ENCODE assay signal across 16 cellular contexts in genomic region chr4:105343523-105343931, GRCh38.
DNase-seq lines count a peak whose midpoint lies in the region; ATAC-seq and TF ChIP-seq lines count a peak whose summit lies in the region.
"Had no signal": no experiment of that assay in that cellular context is flagged by ENCODE, and none has a peak within 500 bp of the region (broad histone marks: within the 10 kb centered on the region; RNA-seq: fewer than 3 reads in every experiment).

No MANE protein-coding gene starts in this region.

- no peaks in the 10 kb centered on the region for H3K27me3 ChIP-seq in fibroblast of lung (ENCODE audit: control insufficient read depth, insufficient read depth, low read length)
- no peaks in the 10 kb centered on the region for H3K27me3 ChIP-seq in osteoblast (ENCODE audit: insufficient read depth, low read length)
- H3K27me3 ChIP-seq: upper lobe of right lung had no signal

- H3K4me3 ChIP-seq in HEK293 (ENCODE audit: low read depth, low read length) = no peak overlapping the region
- no peak overlapping the region for H3K4me3 ChIP-seq in fibroblast of lung (replicated peaks in 1 of 4; ENCODE audit: control extremely low read depth in 1 of 4, insufficient read depth in 1 of 4, low read depth in 3 of 4, low read length in 4 of 4)
- peak overlapping the region; percentile 13 for H3K4me3 ChIP-seq in osteoblast (ENCODE audit: insufficient read depth, low read length)
- H3K4me3 ChIP-seq: upper lobe of right lung had no signal

- H3K36me3 ChIP-seq in HEK293 (ENCODE audit: control insufficient read depth in 2 of 2, insufficient read depth in 1 of 2, low read length in 2 of 2) (no peaks in the 10 kb centered on the region), fibroblast of lung (ENCODE audit: control insufficient read depth, insufficient read depth, low read length) (no peaks in the 10 kb centered on the region), osteoblast (ENCODE audit: insufficient read depth, low read length) (no peaks in the 10 kb centered on the region)
- H3K36me3 ChIP-seq: upper lobe of right lung had no signal

- POLR2A ChIA-PET in HEK293 (lab: Yijun Ruan, JAX) = no interaction called here

- CTCF ChIA-PET in HEK293 (lab: Yijun Ruan, JAX) = no interaction called here

- no peak for ATAC-seq in GM19463 (IDR thresholded peaks at IDR 0.05; ENCODE audit: unreplicated experiment)
- no peak for ATAC-seq in HG03439 (IDR thresholded peaks at IDR 0.05; ENCODE audit: unreplicated experiment)
- no peak for ATAC-seq in HG03442 (IDR thresholded peaks at IDR 0.05; ENCODE audit: unreplicated experiment)
- ATAC-seq: upper lobe of right lung had no signal

- H4K20me1 ChIP-seq in fibroblast of lung (ENCODE audit: control insufficient read depth, extremely low read depth, insufficient read depth, low read length) (no peaks in the 10 kb centered on the region), osteoblast (ENCODE audit: insufficient read depth, low read length) (no peaks in the 10 kb centered on the region)

- H3K4me2 ChIP-seq in fibroblast of lung (ENCODE audit: extremely low read depth, insufficient read depth, low read length) (no peak overlapping the region), osteoblast (ENCODE audit: insufficient read depth, low read length) (peak overlapping the region; percentile 55)

- H3K9ac ChIP-seq in fibroblast of lung (ENCODE audit: insufficient read depth, low read length) = no peak overlapping the region

- DNase-seq in NCI-H69 (lab: John Stamatoyannopoulos, UW) (peak; percentile 85), fibroblast of lung (ENCODE audit: low read depth in 2 of 2) (peak in 1 of 2 donors; percentile 16), osteoblast (ENCODE audit: insufficient read length, low spot score, missing footprints) (no peak)
- DNase-seq in stimulated activated CD4-positive, alpha-beta T cell treated with anti-CD3 and anti-CD28 coated beads, Interleukin-4, amount 100 ng/mL, for 24 hours = no peak
- DNase-seq: activated B cell treated with CpG ODN at 0.5 μM for 24 hours; activated CD4-positive, alpha-beta memory T cell treated with anti-CD3 and anti-CD28 coated beads, Interleukin-2, amount 10 ng/mL, durations not matched to agents 7 days and 5 days; activated gamma-delta T cell treated with Interleukin-2 at 50 U/mL for 16 hours; amniotic stem cell; NCI-H187 treated with DMSO at 0.1 percent for 48 hours; T1000; upper lobe of right lung had no signal

- H3K9me3 ChIP-seq in HEK293 (ENCODE audit: control insufficient read depth, insufficient read depth, low read depth, low read length) = no peaks in the 10 kb centered on the region
- H3K9me3 ChIP-seq in fibroblast of lung (ENCODE audit: control insufficient read depth, insufficient read depth, low read depth, low read length) = no peaks in the 10 kb centered on the region
- no peaks in the 10 kb centered on the region for H3K9me3 ChIP-seq in osteoblast (ENCODE audit: low read depth, low read length)
- H3K9me3 ChIP-seq: upper lobe of right lung had no signal

- H3K79me2 ChIP-seq in fibroblast of lung (ENCODE audit: control insufficient read depth, insufficient read depth, low read length) (no peaks in the 10 kb centered on the region), osteoblast (ENCODE audit: insufficient read depth, low read length) (no peaks in the 10 kb centered on the region)

- H3K4me1 ChIP-seq in HEK293 (ENCODE audit: control insufficient read depth, insufficient read depth, low read length) = 0 out of 2 replicates have a peak, but pooled peaks cover 8% of the 10 kb centered on the region
- H3K4me1 ChIP-seq in fibroblast of lung (ENCODE audit: control insufficient read depth, extremely low read depth, insufficient read depth, low read length) = no peaks in the 10 kb centered on the region
- no peaks in the 10 kb centered on the region for H3K4me1 ChIP-seq in osteoblast (ENCODE audit: insufficient read depth, low read length)
- H3K4me1 ChIP-seq: upper lobe of right lung had no signal

- H3K27ac ChIP-seq in HEK293 (ENCODE audit: extremely low read depth, low read depth, low read length) = no peak overlapping the region
- H3K27ac ChIP-seq in fibroblast of lung (ENCODE audit: insufficient read depth, low read length) = no peak overlapping the region
- H3K27ac ChIP-seq in osteoblast (ENCODE audit: low read depth, low read length) = no peak overlapping the region
- H3K27ac ChIP-seq: RWPE1, upper lobe of right lung had no signal

- H2AFZ ChIP-seq in fibroblast of lung (ENCODE audit: low read length) = peak overlapping the region; percentile 43
- peak overlapping the region; percentile 37 for H2AFZ ChIP-seq in osteoblast (ENCODE audit: low read length)

- TF ChIP-seq CTCF in HEK293 (tag by site-specific recombination; IDR thresholded peaks at IDR 0.05) (no peak), fibroblast of lung (conservative IDR thresholded peaks at IDR 0.05 in 1 of 2, IDR thresholded peaks at IDR 0.05 in 1 of 2; ENCODE audit: low read depth in 1 of 2, low read length in 2 of 2) (no peak), osteoblast (IDR thresholded peaks at IDR 0.05; ENCODE audit: extremely low read depth, low read depth, low read length) (no peak)

TF ChIP-seq in HEK293, 187 proteins besides CTCF, POLR2A, EP300 and RAD21 (continues in another document):
- TF ChIP-seq ZNF341 (tag by site-specific recombination; IDR thresholded peaks at IDR 0.05; ENCODE audit: low read depth) (peak; percentile 74), ZNF394 (tag by site-specific recombination; IDR thresholded peaks at IDR 0.05; ENCODE audit: borderline replicate concordance) (no peak), ZNF239 (tag by site-specific recombination; IDR thresholded peaks at IDR 0.05) (no peak), ZNF112 (tag by site-specific recombination; IDR thresholded peaks at IDR 0.05) (no peak), OVOL3 (tag by site-specific recombination; IDR thresholded peaks at IDR 0.05) (no peak), ZNF558 (tag by site-specific recombination; IDR thresholded peaks at IDR 0.05) (no peak), ZNF140 (tag by site-specific recombination; IDR thresholded peaks at IDR 0.05) (no peak), ZNF404 (tag by site-specific recombination; IDR thresholded peaks at IDR 0.05) (no peak), MYNN (tag by site-specific recombination; IDR thresholded peaks at IDR 0.05; ENCODE audit: borderline replicate concordance) (no peak), ZNF610 (tag by site-specific recombination; IDR thresholded peaks at IDR 0.05; ENCODE audit: borderline replicate concordance) (no peak), ZNF843 (tag by site-specific recombination; IDR thresholded peaks at IDR 0.05) (peak; percentile 63; the same call in 1 of the 2 replicates), HOXD13 (CRISPR knock-in tag; IDR thresholded peaks at IDR 0.05; ENCODE audit: borderline replicate concordance) (no peak), RBAK (tag by site-specific recombination; IDR thresholded peaks at IDR 0.05) (no peak), SP2 (tag by site-specific recombination; IDR thresholded peaks at IDR 0.05) (no peak)
- TF ChIP-seq, protein P1, sequence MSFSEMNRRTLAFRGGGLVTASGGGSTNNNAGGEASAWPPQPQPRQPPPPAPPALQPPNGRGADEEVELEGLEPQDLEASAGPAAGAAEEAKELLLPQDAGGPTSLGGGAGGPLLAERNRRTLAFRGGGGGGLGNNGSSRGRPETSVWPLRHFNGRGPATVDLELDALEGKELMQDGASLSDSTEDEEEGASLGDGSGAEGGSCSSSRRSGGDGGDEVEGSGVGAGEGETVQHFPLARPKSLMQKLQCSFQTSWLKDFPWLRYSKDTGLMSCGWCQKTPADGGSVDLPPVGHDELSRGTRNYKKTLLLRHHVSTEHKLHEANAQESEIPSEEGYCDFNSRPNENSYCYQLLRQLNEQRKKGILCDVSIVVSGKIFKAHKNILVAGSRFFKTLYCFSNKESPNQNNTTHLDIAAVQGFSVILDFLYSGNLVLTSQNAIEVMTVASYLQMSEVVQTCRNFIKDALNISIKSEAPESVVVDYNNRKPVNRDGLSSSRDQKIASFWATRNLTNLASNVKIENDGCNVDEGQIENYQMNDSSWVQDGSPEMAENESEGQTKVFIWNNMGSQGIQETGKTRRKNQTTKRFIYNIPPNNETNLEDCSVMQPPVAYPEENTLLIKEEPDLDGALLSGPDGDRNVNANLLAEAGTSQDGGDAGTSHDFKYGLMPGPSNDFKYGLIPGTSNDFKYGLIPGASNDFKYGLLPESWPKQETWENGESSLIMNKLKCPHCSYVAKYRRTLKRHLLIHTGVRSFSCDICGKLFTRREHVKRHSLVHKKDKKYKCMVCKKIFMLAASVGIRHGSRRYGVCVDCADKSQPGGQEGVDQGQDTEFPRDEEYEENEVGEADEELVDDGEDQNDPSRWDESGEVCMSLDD (tag by site-specific recombination; IDR thresholded peaks at IDR 0.05) = no peak
- TF ChIP-seq, protein P2, sequence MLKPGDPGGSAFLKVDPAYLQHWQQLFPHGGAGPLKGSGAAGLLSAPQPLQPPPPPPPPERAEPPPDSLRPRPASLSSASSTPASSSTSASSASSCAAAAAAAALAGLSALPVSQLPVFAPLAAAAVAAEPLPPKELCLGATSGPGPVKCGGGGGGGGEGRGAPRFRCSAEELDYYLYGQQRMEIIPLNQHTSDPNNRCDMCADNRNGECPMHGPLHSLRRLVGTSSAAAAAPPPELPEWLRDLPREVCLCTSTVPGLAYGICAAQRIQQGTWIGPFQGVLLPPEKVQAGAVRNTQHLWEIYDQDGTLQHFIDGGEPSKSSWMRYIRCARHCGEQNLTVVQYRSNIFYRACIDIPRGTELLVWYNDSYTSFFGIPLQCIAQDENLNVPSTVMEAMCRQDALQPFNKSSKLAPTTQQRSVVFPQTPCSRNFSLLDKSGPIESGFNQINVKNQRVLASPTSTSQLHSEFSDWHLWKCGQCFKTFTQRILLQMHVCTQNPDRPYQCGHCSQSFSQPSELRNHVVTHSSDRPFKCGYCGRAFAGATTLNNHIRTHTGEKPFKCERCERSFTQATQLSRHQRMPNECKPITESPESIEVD (tag by site-specific recombination; IDR thresholded peaks at IDR 0.05) = peak; percentile 86
